ENCODE assay signal across 8 cellular contexts in genomic region chr13:23794267-23795161, GRCh38.
DNase-seq lines count a peak whose midpoint lies in the region; ATAC-seq and TF ChIP-seq lines count a peak whose summit lies in the region.

No MANE protein-coding gene starts in this region.

- intact Hi-C loops in head of caudate nucleus (cut with DNase I): no loop called here

- ATAC-seq in GM18498 (IDR thresholded peaks at IDR 0.05; ENCODE audit: unreplicated experiment): peak; percentile 59
- ATAC-seq in HG02571 (IDR thresholded peaks at IDR 0.05; ENCODE audit: unreplicated experiment): peak; percentile 47
- peak; percentile 28; the same call in 2 of the 3 replicates for ATAC-seq in SK-N-SH treated with all-trans-retinoic acid at 6 μM for 48 hours

- peak; percentile 81 for DNase-seq in myocyte (ENCODE audit: low read depth)
- no peak for DNase-seq in midbrain (lab: John Stamatoyannopoulos, UW)
- no peak for DNase-seq in NCI-H187 treated with DMSO at 0.1 percent for 48 hours (lab: John Stamatoyannopoulos, UW)
- DNase-seq in head of caudate nucleus: no peak
- no peak for DNase-seq in activated effector memory CD4-positive, alpha-beta T cell treated with anti-CD3 and anti-CD28 coated beads, Interleukin-2, amount 50 U/mL, for 16 hours

TF ChIP-seq in SK-N-SH treated with all-trans-retinoic acid at 6 μM for 48 hours, 23 proteins besides CTCF, POLR2A, EP300 and RAD21:
- TF ChIP-seq CREB5 (CRISPR knock-in tag; IDR thresholded peaks at IDR 0.05; ENCODE audit: low read depth) (no peak), ZFP30 (CRISPR knock-in tag; IDR thresholded peaks at IDR 0.05) (no peak), ISL1 (CRISPR knock-in tag; IDR thresholded peaks at IDR 0.05) (peak; percentile 35; the same call in 1 of the 2 replicates)
